Comparison of ENCODE assay signal across 15 cellular contexts in genomic region chr2:42755161-42755900, GRCh38. TPM values are rescaled to one million over a fixed set of nuclear protein-coding genes. Genes with fewer than 3 reads are reported as not detected.
DNase-seq lines count a peak whose midpoint lies in the region; ATAC-seq and TF ChIP-seq lines count a peak whose summit lies in the region.
"Had no signal": no experiment of that assay in that cellular context is flagged by ENCODE, and none has a peak within 500 bp of the region (broad histone marks: within the 10 kb centered on the region; RNA-seq: fewer than 3 reads in every experiment).

No MANE protein-coding gene starts in this region.

- H3K36me3 Mint-ChIP-seq in activated naive CD8-positive, alpha-beta T cell treated with anti-CD3 and anti-CD28 coated beads, Interleukin-2, amount 50 U/mL, for 24 hours (ENCODE audit: low read depth), result no peaks in the 10 kb centered on the region
- H3K36me3 Mint-ChIP-seq in activated naive CD8-positive, alpha-beta T cell treated with anti-CD3 and anti-CD28 coated beads for 36 hours, result peaks cover 3% of the 10 kb centered on the region
- peaks cover 20% of the 10 kb centered on the region for H3K36me3 Mint-ChIP-seq in T-helper 17 cell (ENCODE audit: low read depth)
- peaks cover 8% of the 10 kb centered on the region for H3K36me3 Mint-ChIP-seq in memory B cell

- no peaks in the 10 kb centered on the region for H3K9me3 Mint-ChIP-seq in activated naive CD8-positive, alpha-beta T cell treated with anti-CD3 and anti-CD28 coated beads, Interleukin-2, amount 50 U/mL, for 24 hours
- H3K9me3 Mint-ChIP-seq in activated naive CD8-positive, alpha-beta T cell treated with anti-CD3 and anti-CD28 coated beads for 36 hours, result no peaks in the 10 kb centered on the region
- H3K9me3 Mint-ChIP-seq in memory B cell, result no peaks in the 10 kb centered on the region

- no peak for TF ChIP-seq CTCF in GM10266 (IDR thresholded peaks at IDR 0.05; ENCODE audit: control insufficient read depth, insufficient read depth, low read depth, missing control alignments)

- peaks cover 24% of the 10 kb centered on the region for H3K4me1 Mint-ChIP-seq in activated naive CD8-positive, alpha-beta T cell treated with anti-CD3 and anti-CD28 coated beads, Interleukin-2, amount 50 U/mL, for 24 hours
- H3K4me1 Mint-ChIP-seq in activated naive CD8-positive, alpha-beta T cell treated with anti-CD3 and anti-CD28 coated beads for 36 hours, result peaks cover 4% of the 10 kb centered on the region
- H3K4me1 Mint-ChIP-seq in T-helper 17 cell (peaks cover 14% of the 10 kb centered on the region), memory B cell (peaks cover 37% of the 10 kb centered on the region)

- H3K9me3 ChIP-seq in T-helper 17 cell (ENCODE audit: control insufficient read depth, low read length, poor library complexity, severe bottlenecking), result no peaks in the 10 kb centered on the region
- H3K9me3 ChIP-seq: mucosa of descending colon, SJSA1 had no signal

- H3K27ac Mint-ChIP-seq in activated naive CD8-positive, alpha-beta T cell treated with anti-CD3 and anti-CD28 coated beads, Interleukin-2, amount 50 U/mL, for 24 hours, result no peak overlapping the region
- H3K27ac Mint-ChIP-seq in activated naive CD8-positive, alpha-beta T cell treated with anti-CD3 and anti-CD28 coated beads for 36 hours, result no peak overlapping the region
- H3K27ac Mint-ChIP-seq in T-helper 17 cell (no peak overlapping the region), memory B cell (peak overlapping the region; percentile 91)

- H3K4me3 Mint-ChIP-seq in activated naive CD8-positive, alpha-beta T cell treated with anti-CD3 and anti-CD28 coated beads, Interleukin-2, amount 50 U/mL, for 24 hours, result no peak overlapping the region
- no peak overlapping the region for H3K4me3 Mint-ChIP-seq in activated naive CD8-positive, alpha-beta T cell treated with anti-CD3 and anti-CD28 coated beads for 36 hours
- H3K4me3 Mint-ChIP-seq in T-helper 17 cell, result peak overlapping the region; percentile 19
- no peak overlapping the region for H3K4me3 Mint-ChIP-seq in memory B cell

- DNase-seq in activated naive CD8-positive, alpha-beta T cell treated with anti-CD3 and anti-CD28 coated beads, Interleukin-2, amount 50 U/mL, for 24 hours, result no peak
- no peak for DNase-seq in activated naive CD8-positive, alpha-beta T cell treated with anti-CD3 and anti-CD28 coated beads for 36 hours
- DNase-seq in T-helper 17 cell, result no peak
- DNase-seq in memory B cell (ENCODE audit: low spot score in 2 of 2), result no peak
- no peak for DNase-seq in NCI-H2081 treated with DMSO at 0.1 percent for 48 hours (lab: John Stamatoyannopoulos, UW)
- DNase-seq in GM10266 (ENCODE audit: extremely low spot score), result no peak
- DNase-seq in stimulated activated naive CD4-positive, alpha-beta T cell (lab: John Stamatoyannopoulos, UW), result no peak
- DNase-seq: ACHN; activated naive CD4-positive, alpha-beta T cell treated with anti-CD3 and anti-CD28 coated beads, Interleukin-2, amount 50 U/mL, for 16 hours; GDM1; hippocampal formation; NCI-H345 had no signal

- peak overlapping the region; percentile 74 for H3K27ac ChIP-seq in temporal lobe (ENCODE audit: low read depth, low read length)
- H3K27ac ChIP-seq: SJSA1 had no signal

- peak; percentile 44 for ATAC-seq in activated naive CD8-positive, alpha-beta T cell treated with anti-CD3 and anti-CD28 coated beads, Interleukin-2, amount 50 U/mL, for 24 hours
- ATAC-seq in T-helper 17 cell (no peak), memory B cell (ENCODE audit: low read depth) (no peak)
- ATAC-seq: mucosa of descending colon had no signal

- no peaks in the 10 kb centered on the region for H3K27me3 Mint-ChIP-seq in activated naive CD8-positive, alpha-beta T cell treated with anti-CD3 and anti-CD28 coated beads, Interleukin-2, amount 50 U/mL, for 24 hours
- H3K27me3 Mint-ChIP-seq in activated naive CD8-positive, alpha-beta T cell treated with anti-CD3 and anti-CD28 coated beads for 36 hours, result no peaks in the 10 kb centered on the region
- H3K27me3 Mint-ChIP-seq in T-helper 17 cell (no peaks in the 10 kb centered on the region), memory B cell (no peaks in the 10 kb centered on the region)

RNA-seq across cellular contexts. Expression of gene OXER1, which starts 8.6 kb away (rescaled TPM):
- under 1 TPM in 1 of 2 experiments, not detected in 1; 0.16 TPM for total RNA-seq in activated naive CD8-positive, alpha-beta T cell treated with anti-CD3 and anti-CD28 coated beads for 36 hours
- under 1 TPM in 1 of 2 donors, not detected in 1; 0.25 TPM for total RNA-seq in T-helper 17 cell
- total RNA-seq in temporal lobe, result 0.25 TPM
- total RNA-seq: SJSA1 had no signal

RNA-seq across cellular contexts. Expression of gene HAAO, which starts 37.1 kb away (rescaled TPM):
- 1 to 10 TPM in 1 of 2 experiments, under 1 TPM in 1; 0.33 to 1.1 TPM for total RNA-seq in activated naive CD8-positive, alpha-beta T cell treated with anti-CD3 and anti-CD28 coated beads for 36 hours
- total RNA-seq in T-helper 17 cell (under 1 TPM in 1 of 2 donors, not detected in 1; 0.37 TPM), temporal lobe (1.5 TPM)
- total RNA-seq: SJSA1 had no signal
